ENCODE assay signal across 10 cellular contexts in the genomic region with DNA sequence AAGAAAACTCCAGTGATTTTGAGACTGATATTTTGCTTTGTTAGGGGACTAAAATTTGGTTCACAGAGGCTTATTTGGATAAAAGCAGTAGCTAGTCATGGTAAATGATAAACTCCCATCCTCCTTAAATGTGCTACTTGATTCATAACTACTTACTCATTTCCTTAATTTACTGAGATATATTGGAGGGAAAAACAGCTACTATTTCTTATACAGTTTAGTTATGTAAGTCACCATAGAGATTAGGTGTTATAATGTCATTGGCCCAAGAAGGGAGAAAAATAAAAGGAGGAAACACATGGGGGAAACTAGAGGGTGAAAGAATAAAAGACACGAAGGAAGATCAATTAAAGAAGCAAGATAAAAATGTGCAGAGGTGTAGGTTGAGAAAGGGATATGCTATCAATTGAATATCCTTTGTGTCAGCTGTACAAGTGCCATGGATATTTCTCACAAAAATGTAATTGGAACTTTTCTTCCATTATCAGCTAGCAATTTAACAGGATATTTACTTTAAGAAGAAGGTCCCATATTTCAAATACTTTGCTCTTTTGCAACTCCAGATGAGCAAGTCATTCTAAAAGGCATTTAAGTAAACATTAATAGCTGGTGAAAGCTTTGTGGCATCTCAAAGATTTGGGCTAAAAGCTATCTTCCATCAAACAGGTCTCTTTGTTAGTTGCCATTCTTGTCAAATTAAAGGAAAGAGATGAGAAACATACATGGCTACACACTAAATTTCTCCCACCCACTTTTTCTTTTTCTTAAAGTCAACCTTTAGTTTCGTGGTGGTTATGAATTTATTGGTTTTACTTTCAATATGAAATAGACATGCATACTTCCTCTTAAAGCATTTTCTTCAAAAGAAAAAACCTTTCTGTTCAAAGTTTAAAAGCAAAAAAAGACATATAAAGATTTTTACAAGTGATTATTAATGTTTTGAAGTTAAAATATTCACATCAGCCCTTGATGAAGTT.
DNase-seq lines count a peak whose midpoint lies in the region; ATAC-seq and FAIRE-seq lines count a peak whose summit lies in the region.
"Had no signal": no experiment of that assay in that cellular context is flagged by ENCODE, and none has a peak within 500 bp of the region (broad histone marks: within the 10 kb centered on the region; RNA-seq: fewer than 3 reads in every experiment).

No MANE protein-coding gene starts in this region.

- FAIRE-seq in HTR-8/SVneo (lab: Jason Lieb, UNC): no peak
- FAIRE-seq: K562, keratinocyte had no signal

- H3K4me3 ChIP-seq in right cardiac atrium (ENCODE audit: low read length): no peak overlapping the region
- H3K4me3 ChIP-seq: K562 had no signal

- H3K27ac ChIP-seq in right cardiac atrium (ENCODE audit: low read length): no peak overlapping the region

- intact Hi-C loops in right cardiac atrium (cut with DNase I): no loop called here

- H3K9me3 ChIP-seq in right cardiac atrium (ENCODE audit: control insufficient read depth, low read length): no peaks in the 10 kb centered on the region

- ATAC-seq in GM19395 (IDR thresholded peaks at IDR 0.05; ENCODE audit: unreplicated experiment): peak; percentile 99
- peak; percentile 99 for ATAC-seq in HG03064 (IDR thresholded peaks at IDR 0.05; ENCODE audit: low read depth, unreplicated experiment)
- no peak for ATAC-seq in right cardiac atrium
- ATAC-seq: K562 had no signal

- no peaks in the 10 kb centered on the region for H3K4me1 ChIP-seq in right cardiac atrium (ENCODE audit: control insufficient read depth, insufficient read depth, low read length)

- no peaks in the 10 kb centered on the region for H3K27me3 ChIP-seq in right cardiac atrium (ENCODE audit: control insufficient read depth, insufficient read depth)

- 71% methylated on average over 2 of the region's 2 CpGs for whole genome bisulfite sequencing in right cardiac atrium

- peak; percentile 40 for DNase-seq in EH (ENCODE audit: low read depth)
- DNase-seq in amniotic epithelial cell (ENCODE audit: low read depth): peak; percentile 65
- no peak for DNase-seq in right cardiac atrium
- no peak for DNase-seq in NCI-H524 (lab: John Stamatoyannopoulos, UW)
- DNase-seq in NCI-H2029 treated with DMSO at 0.1 percent for 48 hours (lab: John Stamatoyannopoulos, UW): no peak
- no peak for DNase-seq in HTR-8/SVneo (ENCODE audit: insufficient read length, low spot score)

Comparison
In these comparisons a context has a peak if more than half of its experiments do, and no peak if none do; other contexts are left out.
1. DNase-seq: peak in EH (single experiment) and amniotic epithelial cell (single experiment); none in right cardiac atrium (0 of 3), NCI-H524 (0 of 2), NCI-H2029 treated with DMSO at 0.1 percent for 48 hours (single experiment) and HTR-8/SVneo (single experiment).
2. ATAC-seq: peak in GM19395 (single experiment) and HG03064 (single experiment); none in right cardiac atrium (0 of 2).